13 cellular contexts compared by ENCODE assay signal in genomic region chr11:16804104-16804947, GRCh38.
DNase-seq lines count a peak whose midpoint lies in the region; ATAC-seq and TF ChIP-seq lines count a peak whose summit lies in the region.
"Had no signal": no experiment of that assay in that cellular context is flagged by ENCODE, and none has a peak within 500 bp of the region (broad histone marks: within the 10 kb centered on the region; RNA-seq: fewer than 3 reads in every experiment).

No MANE protein-coding gene starts in this region.

- H3K4me1 ChIP-seq in stomach (peaks cover 7 to 39% (median 13%) of the 10 kb centered on the region in 4 donors), mesenchymal stem cell (ENCODE audit: control insufficient read depth, insufficient read depth, low read depth, low read length) (no peaks in the 10 kb centered on the region)
- H3K4me1 ChIP-seq: prostate gland had no signal

- DNase-seq in SW480 (ENCODE audit: low spot score) (peak; percentile 5), left colon (peak; percentile 44 to 68), stomach (peak; percentile 40), NCI-H510A treated with DMSO at 0.1 percent for 48 hours (lab: John Stamatoyannopoulos, UW) (no peak), NCI-H1694 (lab: John Stamatoyannopoulos, UW) (no peak), mesenchymal stem cell (no peak)
- no peak for DNase-seq in effector memory CD8-positive, alpha-beta T cell
- DNase-seq: activated CD4-positive, CD25-positive, alpha-beta regulatory T cell; amniotic stem cell; effector memory CD4-positive, alpha-beta T cell; hypothalamus; NCI-H69 had no signal

- peaks cover 0 to 48% of the 10 kb centered on the region in 2 donors for H3K4me1 Mint-ChIP-seq in effector memory CD8-positive, alpha-beta T cell (ENCODE audit: low read depth in 2 of 2)

- H3K9ac ChIP-seq in mesenchymal stem cell (ENCODE audit: low read length): no peak overlapping the region

- peak overlapping the region in 1 of 2 donors; percentile 70 for H3K4me3 Mint-ChIP-seq in effector memory CD8-positive, alpha-beta T cell

- no peak for TF ChIP-seq POLR2A in stomach (IDR thresholded peaks at IDR 0.05)

- H3K4me3 ChIP-seq in stomach (no peak overlapping the region), mesenchymal stem cell (ENCODE audit: insufficient read depth in 1 of 2, low read depth in 1 of 2, low read length in 2 of 2) (no peak overlapping the region)
- H3K4me3 ChIP-seq: prostate gland had no signal

- no peak overlapping the region for H2BK15ac ChIP-seq in mesenchymal stem cell (ENCODE audit: low read depth, poor library complexity, severe bottlenecking)

- H2BK120ac ChIP-seq in mesenchymal stem cell (ENCODE audit: low read depth, low read length): no peak overlapping the region

- WGBS in stomach, 5 donors: 24 to 40% (median 30%) methylated on average over 7 of the region's 7 CpGs
- WGBS in mesenchymal stem cell: 85% methylated on average over 5 of the region's 7 CpGs

- no peaks in the 10 kb centered on the region for H3K36me3 Mint-ChIP-seq in effector memory CD8-positive, alpha-beta T cell (ENCODE audit: insufficient read depth)

- no peak overlapping the region for H3K4me2 ChIP-seq in mesenchymal stem cell (ENCODE audit: low read length, poor library complexity, severe bottlenecking)

- H2AFZ ChIP-seq in mesenchymal stem cell (ENCODE audit: low read depth, low read length): no peak overlapping the region

- no peaks in the 10 kb centered on the region for H3K9me3 ChIP-seq in stomach
- H3K9me3 ChIP-seq in mesenchymal stem cell (ENCODE audit: control insufficient read depth, low read length): no peaks in the 10 kb centered on the region
- H3K9me3 ChIP-seq: prostate gland had no signal

- H4K8ac ChIP-seq in mesenchymal stem cell (ENCODE audit: low read length): no peak overlapping the region

- no peaks in the 10 kb centered on the region for H3K27me3 Mint-ChIP-seq in effector memory CD8-positive, alpha-beta T cell

- no peak overlapping the region for H4K91ac ChIP-seq in mesenchymal stem cell (ENCODE audit: low read length)

- H3K4ac ChIP-seq in mesenchymal stem cell (ENCODE audit: low read depth in 1 of 2, low read length in 2 of 2): no peak overlapping the region

- peak overlapping the region in 1 of 2 donors; percentile 73 for H3K27ac Mint-ChIP-seq in effector memory CD8-positive, alpha-beta T cell

- peak overlapping the region in 3 of 5 donors; percentile 19 to 51 (median 19) for H3K27ac ChIP-seq in stomach
- no peak overlapping the region for H3K27ac ChIP-seq in mesenchymal stem cell (ENCODE audit: low read length, poor library complexity, severe bottlenecking)
- H3K27ac ChIP-seq: prostate gland had no signal

- no peak overlapping the region for H2AK5ac ChIP-seq in mesenchymal stem cell (ENCODE audit: low read length, severe bottlenecking)

- H2BK12ac ChIP-seq in mesenchymal stem cell (ENCODE audit: low read length in 2 of 2): no peak overlapping the region

- H3K36me3 ChIP-seq in stomach (peaks cover 0 to 53% (median 43%) of the 10 kb centered on the region in 4 donors), mesenchymal stem cell (ENCODE audit: control insufficient read depth in 1 of 2, insufficient read depth in 2 of 2, low read depth in 1 of 2, low read length in 2 of 2) (peaks cover 0 to 6% of the 10 kb centered on the region in 2 experiments)
- H3K36me3 ChIP-seq: prostate gland had no signal

- no peak for TF ChIP-seq CTCF in stomach (IDR thresholded peaks at IDR 0.05)

- H3K23ac ChIP-seq in mesenchymal stem cell (ENCODE audit: low read length in 2 of 2): no peak overlapping the region

- H3K18ac ChIP-seq in mesenchymal stem cell (ENCODE audit: low read depth in 1 of 2, low read length in 2 of 2): no peak overlapping the region

- intact Hi-C loops in left colon (cut with DNase I, micrococcal nuclease): no loop called here
- intact Hi-C loops in stomach (cut with DNase I; ENCODE audit: low total_unique reads): no loop called here

- no peak overlapping the region for H2BK5ac ChIP-seq in mesenchymal stem cell (ENCODE audit: low read depth, low read length, poor library complexity, severe bottlenecking)

- no peak overlapping the region for H3K14ac ChIP-seq in mesenchymal stem cell (ENCODE audit: low read length in 2 of 2)

- ATAC-seq in effector memory CD8-positive, alpha-beta T cell (replicated peaks): peak; percentile 71
- ATAC-seq in left colon: peak; percentile 93

- no peaks in the 10 kb centered on the region for H3K79me1 ChIP-seq in mesenchymal stem cell (replicated peaks; ENCODE audit: low read length, poor library complexity, severe bottlenecking)

- H3K27me3 ChIP-seq in stomach (no peaks in the 10 kb centered on the region), mesenchymal stem cell (ENCODE audit: control insufficient read depth in 1 of 2, insufficient read depth in 1 of 2, low read length in 2 of 2) (no peaks in the 10 kb centered on the region)

- TF ChIP-seq EP300 in stomach (IDR thresholded peaks at IDR 0.05): no peak

- H3K9me3 Mint-ChIP-seq in effector memory CD8-positive, alpha-beta T cell: no peaks in the 10 kb centered on the region

Comparison
In these comparisons a context has a peak if more than half of its experiments do, and no peak if none do; other contexts are left out.
1. DNase-seq: peak in SW480 (single experiment), left colon (2 of 2) and stomach (single experiment); none in effector memory CD8-positive, alpha-beta T cell (0 of 3), NCI-H510A treated with DMSO at 0.1 percent for 48 hours (single experiment), NCI-H1694 (single experiment) and mesenchymal stem cell (single experiment).